In the genomic region with DNA sequence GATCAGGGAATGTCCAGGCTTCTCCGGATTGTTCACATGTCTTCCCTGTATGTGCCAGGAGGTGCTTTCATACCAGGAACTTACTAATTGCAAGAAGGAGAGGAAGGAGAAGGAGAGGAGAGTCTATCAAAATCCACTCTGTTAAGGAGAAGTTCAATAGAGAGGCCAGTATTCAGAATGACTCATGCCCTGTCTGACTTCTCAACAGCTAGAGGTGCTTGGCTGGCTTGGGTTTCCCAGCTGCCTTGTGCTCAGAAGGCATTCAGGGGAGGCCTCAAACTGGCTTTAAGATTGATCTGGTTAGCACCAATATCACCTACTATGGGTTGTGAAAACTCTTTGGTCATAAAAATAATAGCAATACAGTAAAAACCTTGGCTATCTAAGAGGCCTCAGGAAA, we compare ENCODE assay signal across 1 cellular context.
TF ChIP-seq lines count a peak whose summit lies in the region.

No MANE protein-coding gene starts in this region.

TF ChIP-seq in GM12878, 131 proteins besides CTCF, POLR2A, EP300 and RAD21 (continued from another document):
- TF ChIP-seq, protein P1, sequence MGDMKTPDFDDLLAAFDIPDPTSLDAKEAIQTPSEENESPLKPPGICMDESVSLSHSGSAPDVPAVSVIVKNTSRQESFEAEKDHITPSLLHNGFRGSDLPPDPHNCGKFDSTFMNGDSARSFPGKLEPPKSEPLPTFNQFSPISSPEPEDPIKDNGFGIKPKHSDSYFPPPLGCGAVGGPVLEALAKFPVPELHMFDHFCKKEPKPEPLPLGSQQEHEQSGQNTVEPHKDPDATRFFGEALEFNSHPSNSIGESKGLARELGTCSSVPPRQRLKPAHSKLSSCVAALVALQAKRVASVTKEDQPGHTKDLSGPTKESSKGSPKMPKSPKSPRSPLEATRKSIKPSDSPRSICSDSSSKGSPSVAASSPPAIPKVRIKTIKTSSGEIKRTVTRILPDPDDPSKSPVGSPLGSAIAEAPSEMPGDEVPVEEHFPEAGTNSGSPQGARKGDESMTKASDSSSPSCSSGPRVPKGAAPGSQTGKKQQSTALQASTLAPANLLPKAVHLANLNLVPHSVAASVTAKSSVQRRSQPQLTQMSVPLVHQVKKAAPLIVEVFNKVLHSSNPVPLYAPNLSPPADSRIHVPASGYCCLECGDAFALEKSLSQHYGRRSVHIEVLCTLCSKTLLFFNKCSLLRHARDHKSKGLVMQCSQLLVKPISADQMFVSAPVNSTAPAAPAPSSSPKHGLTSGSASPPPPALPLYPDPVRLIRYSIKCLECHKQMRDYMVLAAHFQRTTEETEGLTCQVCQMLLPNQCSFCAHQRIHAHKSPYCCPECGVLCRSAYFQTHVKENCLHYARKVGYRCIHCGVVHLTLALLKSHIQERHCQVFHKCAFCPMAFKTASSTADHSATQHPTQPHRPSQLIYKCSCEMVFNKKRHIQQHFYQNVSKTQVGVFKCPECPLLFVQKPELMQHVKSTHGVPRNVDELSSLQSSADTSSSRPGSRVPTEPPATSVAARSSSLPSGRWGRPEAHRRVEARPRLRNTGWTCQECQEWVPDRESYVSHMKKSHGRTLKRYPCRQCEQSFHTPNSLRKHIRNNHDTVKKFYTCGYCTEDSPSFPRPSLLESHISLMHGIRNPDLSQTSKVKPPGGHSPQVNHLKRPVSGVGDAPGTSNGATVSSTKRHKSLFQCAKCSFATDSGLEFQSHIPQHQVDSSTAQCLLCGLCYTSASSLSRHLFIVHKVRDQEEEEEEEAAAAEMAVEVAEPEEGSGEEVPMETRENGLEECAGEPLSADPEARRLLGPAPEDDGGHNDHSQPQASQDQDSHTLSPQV (IDR thresholded peaks at IDR 0.05), result no peak
- TF ChIP-seq SMC3 (IDR thresholded peaks at IDR 0.05; ENCODE audit: borderline replicate concordance, low read length), result no peak
- TF ChIP-seq NR2F1 (conservative IDR thresholded peaks at IDR 0.05), result no peak
- TF ChIP-seq, protein P2, sequence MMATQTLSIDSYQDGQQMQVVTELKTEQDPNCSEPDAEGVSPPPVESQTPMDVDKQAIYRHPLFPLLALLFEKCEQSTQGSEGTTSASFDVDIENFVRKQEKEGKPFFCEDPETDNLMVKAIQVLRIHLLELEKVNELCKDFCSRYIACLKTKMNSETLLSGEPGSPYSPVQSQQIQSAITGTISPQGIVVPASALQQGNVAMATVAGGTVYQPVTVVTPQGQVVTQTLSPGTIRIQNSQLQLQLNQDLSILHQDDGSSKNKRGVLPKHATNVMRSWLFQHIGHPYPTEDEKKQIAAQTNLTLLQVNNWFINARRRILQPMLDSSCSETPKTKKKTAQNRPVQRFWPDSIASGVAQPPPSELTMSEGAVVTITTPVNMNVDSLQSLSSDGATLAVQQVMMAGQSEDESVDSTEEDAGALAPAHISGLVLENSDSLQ (IDR thresholded peaks at IDR 0.05), result no peak
- no peak for TF ChIP-seq ETV6 (conservative IDR thresholded peaks at IDR 0.05 in 1 of 2, IDR thresholded peaks at IDR 0.05 in 1 of 2; ENCODE audit: borderline replicate concordance in 1 of 2, low read depth in 1 of 2)
- no peak for TF ChIP-seq MYC (IDR thresholded peaks at IDR 0.05; ENCODE audit: insufficient read depth, insufficient read length, insufficient replicate concordance, low read length, severe bottlenecking)
- TF ChIP-seq, protein P3, sequence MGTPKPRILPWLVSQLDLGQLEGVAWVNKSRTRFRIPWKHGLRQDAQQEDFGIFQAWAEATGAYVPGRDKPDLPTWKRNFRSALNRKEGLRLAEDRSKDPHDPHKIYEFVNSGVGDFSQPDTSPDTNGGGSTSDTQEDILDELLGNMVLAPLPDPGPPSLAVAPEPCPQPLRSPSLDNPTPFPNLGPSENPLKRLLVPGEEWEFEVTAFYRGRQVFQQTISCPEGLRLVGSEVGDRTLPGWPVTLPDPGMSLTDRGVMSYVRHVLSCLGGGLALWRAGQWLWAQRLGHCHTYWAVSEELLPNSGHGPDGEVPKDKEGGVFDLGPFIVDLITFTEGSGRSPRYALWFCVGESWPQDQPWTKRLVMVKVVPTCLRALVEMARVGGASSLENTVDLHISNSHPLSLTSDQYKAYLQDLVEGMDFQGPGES (IDR thresholded peaks at IDR 0.05), result no peak
- TF ChIP-seq, protein P4, sequence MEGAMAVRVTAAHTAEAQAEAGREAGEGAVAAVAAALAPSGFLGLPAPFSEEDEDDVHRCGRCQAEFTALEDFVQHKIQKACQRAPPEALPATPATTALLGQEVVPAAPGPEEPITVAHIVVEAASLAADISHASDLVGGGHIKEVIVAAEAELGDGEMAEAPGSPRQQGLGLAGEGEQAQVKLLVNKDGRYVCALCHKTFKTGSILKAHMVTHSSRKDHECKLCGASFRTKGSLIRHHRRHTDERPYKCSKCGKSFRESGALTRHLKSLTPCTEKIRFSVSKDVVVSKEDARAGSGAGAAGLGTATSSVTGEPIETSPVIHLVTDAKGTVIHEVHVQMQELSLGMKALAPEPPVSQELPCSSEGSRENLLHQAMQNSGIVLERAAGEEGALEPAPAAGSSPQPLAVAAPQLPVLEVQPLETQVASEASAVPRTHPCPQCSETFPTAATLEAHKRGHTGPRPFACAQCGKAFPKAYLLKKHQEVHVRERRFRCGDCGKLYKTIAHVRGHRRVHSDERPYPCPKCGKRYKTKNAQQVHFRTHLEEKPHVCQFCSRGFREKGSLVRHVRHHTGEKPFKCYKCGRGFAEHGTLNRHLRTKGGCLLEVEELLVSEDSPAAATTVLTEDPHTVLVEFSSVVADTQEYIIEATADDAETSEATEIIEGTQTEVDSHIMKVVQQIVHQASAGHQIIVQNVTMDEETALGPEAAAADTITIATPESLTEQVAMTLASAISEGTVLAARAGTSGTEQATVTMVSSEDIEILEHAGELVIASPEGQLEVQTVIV (IDR thresholded peaks at IDR 0.05; ENCODE audit: borderline replicate concordance, partially characterized antibody), result no peak
